In genomic region chr19:55389386-55390317, GRCh38 we compare ENCODE assay signal across 14 cellular contexts. TPM values are rescaled to one million over a fixed set of nuclear protein-coding genes. Genes with fewer than 3 reads are reported as not detected.
DNase-seq lines count a peak whose midpoint lies in the region; ATAC-seq, FAIRE-seq and TF ChIP-seq lines count a peak whose summit lies in the region.
"Had no signal": no experiment of that assay in that cellular context is flagged by ENCODE, and none has a peak within 500 bp of the region (broad histone marks: within the 10 kb centered on the region; RNA-seq: fewer than 3 reads in every experiment).

No MANE protein-coding gene starts in this region.

- ATAC-seq in GM18858 (IDR thresholded peaks at IDR 0.05; ENCODE audit: unreplicated experiment) = no peak

- TF ChIP-seq CTCF in OCI-LY7 (conservative IDR thresholded peaks at IDR 0.05; ENCODE audit: low read length) = no peak
- TF ChIP-seq CTCF in osteocyte (IDR thresholded peaks at IDR 0.05) = no peak
- TF ChIP-seq CTCF in kidney (IDR thresholded peaks at IDR 0.05; ENCODE audit: borderline replicate concordance, extremely low read depth, insufficient read depth) = no peak

- H2AFZ ChIP-seq in OCI-LY7 (ENCODE audit: low read length) = no peak overlapping the region

- peaks cover 27% of the 10 kb centered on the region for H4K20me1 ChIP-seq in OCI-LY7 (ENCODE audit: insufficient read depth, low read length)

- no peaks in the 10 kb centered on the region for H3K9me2 ChIP-seq in OCI-LY7 (ENCODE audit: insufficient read depth, low read length)

- no TSS peak for BruUV-seq in OCI-LY7 (replicated peaks; lab: Mats Ljungman, UMichigan)

- H3K9me3 ChIP-seq in OCI-LY7 (ENCODE audit: low read length) (no peaks in the 10 kb centered on the region), kidney (ENCODE audit: control insufficient read depth in 1 of 2, low read length in 2 of 2) (no peaks in the 10 kb centered on the region)

- H3K36me3 ChIP-seq in OCI-LY7 (ENCODE audit: insufficient read depth, low read length) (peaks cover 58% of the 10 kb centered on the region), kidney (ENCODE audit: control insufficient read depth in 1 of 2, insufficient read depth in 2 of 2, low read length in 2 of 2) (peaks cover 10 to 27% of the 10 kb centered on the region in 2 donors)

- H3K27ac ChIP-seq in OCI-LY7 (ENCODE audit: low read depth, low read length, poor library complexity, severe bottlenecking) (no peak overlapping the region), cingulate gyrus (ENCODE audit: low read depth, low read length) (peak overlapping the region; percentile 4), kidney (ENCODE audit: low read depth in 2 of 2, low read length in 2 of 2) (no peak overlapping the region)

- no peak for FAIRE-seq in kidney (lab: Jason Lieb, UNC)

- POLR2A ChIA-PET in activated CD4-positive, alpha-beta T cell treated with anti-CD3 and anti-CD28 coated beads, Interleukin-2, amount 10 ng/mL, durations not matched to agents 7 days and 5 days (lab: Charles Lee) = no interaction called here
- POLR2A ChIA-PET in OCI-LY7 (lab: Charles Lee) = no interaction called here

- H3K79me2 ChIP-seq in OCI-LY7 (ENCODE audit: insufficient read depth, low read depth, low read length) = peaks cover 35% of the 10 kb centered on the region

- DNase-seq in activated CD4-positive, alpha-beta T cell treated with anti-CD3 and anti-CD28 coated beads, Interleukin-2, amount 10 ng/mL, durations not matched to agents 7 days and 5 days = no peak
- DNase-seq in activated CD4-positive, alpha-beta T cell treated with anti-CD3 and anti-CD28 coated beads, Interleukin-2, amount 50 U/mL, for 48 hours = no peak
- no peak for DNase-seq in OCI-LY7 (ENCODE audit: low spot score)
- DNase-seq in osteocyte (ENCODE audit: extremely low spot score, unreplicated experiment) = no peak
- DNase-seq in kidney = no peak
- no peak for DNase-seq in nucleus accumbens (lab: John Stamatoyannopoulos, UW)
- DNase-seq: amygdala, H9, RPMI8226 had no signal

- no peaks in the 10 kb centered on the region for H3K9me3 Mint-ChIP-seq in activated CD4-positive, alpha-beta T cell treated with anti-CD3 and anti-CD28 coated beads, Interleukin-2, amount 10 ng/mL, durations not matched to agents 7 days and 5 days
- no peaks in the 10 kb centered on the region for H3K9me3 Mint-ChIP-seq in osteocyte (ENCODE audit: unreplicated experiment)

- intact Hi-C loops in OCI-LY7 (cut with micrococcal nuclease; ENCODE audit: unreplicated experiment) = no loop called here
- intact Hi-C loops in kidney (cut with DNase I) = no loop called here

- no peak overlapping the region for H3K9ac ChIP-seq in kidney (ENCODE audit: low read length in 2 of 2)

- CTCF ChIA-PET in activated CD4-positive, alpha-beta T cell treated with anti-CD3 and anti-CD28 coated beads, Interleukin-2, amount 10 ng/mL, durations not matched to agents 7 days and 5 days (lab: Charles Lee) = interaction anchor here (2.4 kb wide), 1 partner anchor 13 kb away, joined by 7 read pairs; no protein-coding TSS in a partner anchor
- CTCF ChIA-PET in OCI-LY7 (lab: Charles Lee; ENCODE audit: unreplicated experiment) = interaction anchor here (1.1 kb wide), 1 partner anchor 34 kb away, joined by 3 read pairs; no protein-coding TSS in a partner anchor

- H3K4me3 ChIP-seq in OCI-LY7 (ENCODE audit: low read depth, low read length, poor library complexity, severe bottlenecking) = no peak overlapping the region
- no peak overlapping the region for H3K4me3 ChIP-seq in kidney (ENCODE audit: low read length in 2 of 2)

- H3K36me3 Mint-ChIP-seq in activated CD4-positive, alpha-beta T cell treated with anti-CD3 and anti-CD28 coated beads, Interleukin-2, amount 10 ng/mL, durations not matched to agents 7 days and 5 days (ENCODE audit: low read depth) = peaks cover 49% of the 10 kb centered on the region
- peaks cover 14% of the 10 kb centered on the region for H3K36me3 Mint-ChIP-seq in osteocyte (ENCODE audit: unreplicated experiment)

- H3K4me3 Mint-ChIP-seq in activated CD4-positive, alpha-beta T cell treated with anti-CD3 and anti-CD28 coated beads, Interleukin-2, amount 10 ng/mL, durations not matched to agents 7 days and 5 days = peak overlapping the region; percentile 13
- H3K4me3 Mint-ChIP-seq in osteocyte (ENCODE audit: unreplicated experiment) = peak overlapping the region; percentile 6

- H3K4me2 ChIP-seq in OCI-LY7 (ENCODE audit: low read length) = peak overlapping the region; percentile 98

- H3K27me3 Mint-ChIP-seq in activated CD4-positive, alpha-beta T cell treated with anti-CD3 and anti-CD28 coated beads, Interleukin-2, amount 10 ng/mL, durations not matched to agents 7 days and 5 days = no peaks in the 10 kb centered on the region
- no peaks in the 10 kb centered on the region for H3K27me3 Mint-ChIP-seq in osteocyte (ENCODE audit: unreplicated experiment)

- H3K4me1 Mint-ChIP-seq in activated CD4-positive, alpha-beta T cell treated with anti-CD3 and anti-CD28 coated beads, Interleukin-2, amount 10 ng/mL, durations not matched to agents 7 days and 5 days = peaks cover 42% of the 10 kb centered on the region
- H3K4me1 Mint-ChIP-seq in osteocyte (ENCODE audit: unreplicated experiment) = peaks cover 47% of the 10 kb centered on the region

- H3K4me1 ChIP-seq in OCI-LY7 (ENCODE audit: insufficient read depth, low read length, poor library complexity, severe bottlenecking) (peaks cover 36% of the 10 kb centered on the region), kidney (ENCODE audit: control insufficient read depth in 1 of 2, insufficient read depth in 1 of 2, low read depth in 1 of 2, low read length in 2 of 2) (peaks cover 25 to 40% of the 10 kb centered on the region in 2 donors)

- H3K27ac Mint-ChIP-seq in activated CD4-positive, alpha-beta T cell treated with anti-CD3 and anti-CD28 coated beads, Interleukin-2, amount 10 ng/mL, durations not matched to agents 7 days and 5 days = peak overlapping the region; percentile 42
- peak overlapping the region; percentile 70 for H3K27ac Mint-ChIP-seq in osteocyte (ENCODE audit: unreplicated experiment)

RNA-seq across cellular contexts. Expression of gene RPL28, which starts 3.9 kb away (rescaled TPM):
- 1,000 to 10,000 TPM; 3,109 to 3,457 TPM for total RNA-seq in activated CD4-positive, alpha-beta T cell treated with anti-CD3 and anti-CD28 coated beads, Interleukin-2, amount 10 ng/mL, durations not matched to agents 7 days and 5 days
- total RNA-seq in OCI-LY7 (2014; rRNA removed; shearing (Covaris generic)) = 847 and 872 TPM in 2 replicates
- 2,656 and 3,234 TPM in 2 replicates for total RNA-seq in OCI-LY7 (2022)
- 1,845 and 2,000 TPM in 2 replicates for total RNA-seq in osteocyte
- total RNA-seq in kidney = 1,259 TPM
- 1,453 TPM for polyA plus RNA-seq in kidney (ENCODE audit: insufficient read depth, low read depth, low replicate concordance)

RNA-seq across cellular contexts. Expression of gene TMEM238, which starts 5.6 kb away (rescaled TPM):
- 10 to 100 TPM; 20.6 to 29.8 TPM for total RNA-seq in activated CD4-positive, alpha-beta T cell treated with anti-CD3 and anti-CD28 coated beads, Interleukin-2, amount 10 ng/mL, durations not matched to agents 7 days and 5 days
- total RNA-seq in OCI-LY7 (2014; rRNA removed; shearing (Covaris generic)) = 2.6 and 2.7 TPM in 2 replicates
- total RNA-seq in OCI-LY7 (2022) (6.5 and 7.1 TPM in 2 replicates), osteocyte (0.70 and 1.1 TPM in 2 replicates), kidney (24.3 TPM)
- 8.1 TPM for polyA plus RNA-seq in kidney (ENCODE audit: insufficient read depth, low read depth, low replicate concordance)
- total RNA-seq: G401, temporal lobe had no signal

RNA-seq across cellular contexts. Expression of gene TMEM190, which starts 13.0 kb away (rescaled TPM):
- total RNA-seq in activated CD4-positive, alpha-beta T cell treated with anti-CD3 and anti-CD28 coated beads, Interleukin-2, amount 10 ng/mL, durations not matched to agents 7 days and 5 days = not detected
- total RNA-seq in OCI-LY7 (2014; rRNA removed; shearing (Covaris generic)) = not detected in 2 replicates
- total RNA-seq in OCI-LY7 (2022) = not detected in 2 replicates
- not detected in 2 replicates for total RNA-seq in osteocyte
- total RNA-seq in kidney = not detected
- polyA plus RNA-seq in kidney (ENCODE audit: insufficient read depth, low read depth, low replicate concordance) = not detected
- total RNA-seq: lung microvascular endothelial cell had no signal

RNA-seq across cellular contexts. Expression of gene UBE2S, which starts 17.9 kb away (rescaled TPM):
- 100 to 1,000 TPM; 238 to 255 TPM for total RNA-seq in activated CD4-positive, alpha-beta T cell treated with anti-CD3 and anti-CD28 coated beads, Interleukin-2, amount 10 ng/mL, durations not matched to agents 7 days and 5 days
- total RNA-seq in OCI-LY7 (2014; rRNA removed; shearing (Covaris generic)) = 682 and 848 TPM in 2 replicates
- total RNA-seq in OCI-LY7 (2022) (285 and 321 TPM in 2 replicates), osteocyte (70.7 and 71.1 TPM in 2 replicates), kidney (16.8 TPM)
- 20.8 TPM for polyA plus RNA-seq in kidney (ENCODE audit: insufficient read depth, low read depth, low replicate concordance)

RNA-seq across cellular contexts. Expression of gene IL11, which starts 19.4 kb away (rescaled TPM):
- under 1 TPM; 0.27 TPM for total RNA-seq in activated CD4-positive, alpha-beta T cell treated with anti-CD3 and anti-CD28 coated beads, Interleukin-2, amount 10 ng/mL, durations not matched to agents 7 days and 5 days
- 0.32 TPM in 1 of 2 replicates, not detected in the other for total RNA-seq in OCI-LY7 (2014; rRNA removed; shearing (Covaris generic))
- total RNA-seq in OCI-LY7 (2022) = 0.46 and 0.55 TPM in 2 replicates
- 0.91 and 1.0 TPM in 2 replicates for total RNA-seq in osteocyte
- 0.47 TPM for total RNA-seq in kidney
- polyA plus RNA-seq in kidney (ENCODE audit: insufficient read depth, low read depth, low replicate concordance) = 0.37 TPM
- total RNA-seq: lung microvascular endothelial cell had no signal
